ENCODE assay signal across 8 cellular contexts in genomic region chr17:58083491-58084316, GRCh38. TPM values are rescaled to one million over a fixed set of nuclear protein-coding genes. Genes with fewer than 3 reads are reported as not detected.
DNase-seq lines count a peak whose midpoint lies in the region; ATAC-seq and TF ChIP-seq lines count a peak whose summit lies in the region.

No MANE protein-coding gene starts in this region.

- TF ChIP-seq CTCF in HFF-Myc (IDR thresholded peaks at IDR 0.05; ENCODE audit: low read depth, low read length, missing control alignments): no peak

- H3K9me3 Mint-ChIP-seq in activated CD4-positive, alpha-beta memory T cell treated with anti-CD3 and anti-CD28 coated beads for 36 hours: no peaks in the 10 kb centered on the region
- no peaks in the 10 kb centered on the region for H3K9me3 Mint-ChIP-seq in effector memory CD8-positive, alpha-beta T cell

- peaks cover 34% of the 10 kb centered on the region for H3K4me1 ChIP-seq in mesodermal cell (ENCODE audit: control insufficient read depth, insufficient read depth, low read length, poor library complexity, severe bottlenecking)

- H3K4me3 ChIP-seq in HFF-Myc (replicated peaks; ENCODE audit: low read depth, low read length) (peak overlapping the region; percentile 88), mesodermal cell (ENCODE audit: extremely low read depth, insufficient read depth, low read length, poor library complexity, severe bottlenecking) (peak overlapping the region; percentile 90)

- H3K27ac Mint-ChIP-seq in activated CD4-positive, alpha-beta memory T cell treated with anti-CD3 and anti-CD28 coated beads for 36 hours: peak overlapping the region; percentile 81
- H3K27ac Mint-ChIP-seq in effector memory CD8-positive, alpha-beta T cell: peak overlapping the region; percentile 69 to 77

- no peaks in the 10 kb centered on the region for H3K9me3 ChIP-seq in mesodermal cell (ENCODE audit: control insufficient read depth, low read length)

- H3K36me3 Mint-ChIP-seq in activated CD4-positive, alpha-beta memory T cell treated with anti-CD3 and anti-CD28 coated beads for 36 hours: peaks cover 25% of the 10 kb centered on the region
- peaks cover 46% of the 10 kb centered on the region for H3K36me3 Mint-ChIP-seq in effector memory CD8-positive, alpha-beta T cell (ENCODE audit: insufficient read depth)

- peak overlapping the region; percentile 71 for H3K27ac ChIP-seq in mesodermal cell (ENCODE audit: low read depth, low read length, severe bottlenecking)

- POLR2A ChIA-PET in activated CD4-positive, alpha-beta memory T cell treated with anti-CD3 and anti-CD28 coated beads for 36 hours (lab: Charles Lee): interaction anchor here (0.5 to 1.8 kb wide), 6 partner anchors 77 to 547 kb away, joined by 3 to 21 read pairs (median 4); partner anchors contain the start of gene SRSF1

- DNase-seq in HFF-Myc (ENCODE audit: extremely low read depth, low read depth) (no peak), NCI-H1092 (lab: John Stamatoyannopoulos, UW) (peak; percentile 5), NCI-H128 (lab: John Stamatoyannopoulos, UW; ENCODE audit: unreplicated experiment) (no peak)
- peak; percentile 78 for DNase-seq in activated CD4-positive, alpha-beta memory T cell treated with anti-CD3 and anti-CD28 coated beads for 36 hours
- DNase-seq in effector memory CD8-positive, alpha-beta T cell: peak; percentile 64 to 68 (median 65)
- peak; percentile 55 to 60 for DNase-seq in stimulated activated CD8-positive, alpha-beta memory T cell treated with anti-CD3 and anti-CD28 coated beads, Interleukin-15, amount 100 ng/mL, for 48 hours (ENCODE audit: low read depth in 2 of 2)

- peak; percentile 75 for ATAC-seq in effector memory CD8-positive, alpha-beta T cell (replicated peaks)

- peak; percentile 44 for TF ChIP-seq POLR2A in GM15510 (IDR thresholded peaks at IDR 0.05; ENCODE audit: borderline replicate concordance, extremely low read depth, insufficient read length)

- intact Hi-C loops in activated CD4-positive, alpha-beta memory T cell treated with anti-CD3 and anti-CD28 coated beads for 36 hours (cut with micrococcal nuclease): loop anchor here (1.0 to 10.0 kb wide), 6 partner anchors 69 to 1021 kb away; partner anchors contain the start of genes MRPS23, SRSF1, SUPT4H1 and TRIM37

- CTCF ChIA-PET in activated CD4-positive, alpha-beta memory T cell treated with anti-CD3 and anti-CD28 coated beads for 36 hours (lab: Charles Lee): interaction anchor here (0.7 to 1.7 kb wide), 4 partner anchors 12 to 166 kb away, joined by 3 to 5 read pairs (median 4); partner anchors contain the start of gene SRSF1

- 0% methylated on average over 38 to 68 of the region's 92 CpGs for WGBS in mesodermal cell (ENCODE audit: insufficient coverage in 2 of 2), 2 experiments

- peaks cover 40% of the 10 kb centered on the region for H3K4me1 Mint-ChIP-seq in activated CD4-positive, alpha-beta memory T cell treated with anti-CD3 and anti-CD28 coated beads for 36 hours (ENCODE audit: low read depth)
- peaks cover 23 to 41% of the 10 kb centered on the region in 2 donors for H3K4me1 Mint-ChIP-seq in effector memory CD8-positive, alpha-beta T cell (ENCODE audit: low read depth in 2 of 2)

- H3K27me3 Mint-ChIP-seq in activated CD4-positive, alpha-beta memory T cell treated with anti-CD3 and anti-CD28 coated beads for 36 hours: no peaks in the 10 kb centered on the region
- no peaks in the 10 kb centered on the region for H3K27me3 Mint-ChIP-seq in effector memory CD8-positive, alpha-beta T cell

- peaks cover 42% of the 10 kb centered on the region for H3K36me3 ChIP-seq in mesodermal cell (ENCODE audit: control insufficient read depth, insufficient read depth, low read length)

- peak overlapping the region; percentile 84 for H3K4me3 Mint-ChIP-seq in activated CD4-positive, alpha-beta memory T cell treated with anti-CD3 and anti-CD28 coated beads for 36 hours
- H3K4me3 Mint-ChIP-seq in effector memory CD8-positive, alpha-beta T cell: peak overlapping the region; percentile 82 to 86

RNA-seq across cellular contexts. Expression of gene DYNLL2, which starts 0.5 kb away (rescaled TPM):
- total RNA-seq in activated CD4-positive, alpha-beta memory T cell treated with anti-CD3 and anti-CD28 coated beads for 36 hours: 10 to 100 TPM; 24.8 to 26.8 TPM
- polyA plus RNA-seq in mesodermal cell (2013, experiment 1 of 2): 23.0 TPM
- 20.7 TPM for polyA plus RNA-seq in mesodermal cell (2013, experiment 2 of 2)

Comparison
In these comparisons a context has a peak if more than half of its experiments do, and no peak if none do; other contexts are left out.
1. DNase-seq: peak in NCI-H1092 (single experiment), activated CD4-positive, alpha-beta memory T cell treated with anti-CD3 and anti-CD28 coated beads for 36 hours (single experiment), effector memory CD8-positive, alpha-beta T cell (3 of 3) and stimulated activated CD8-positive, alpha-beta memory T cell treated with anti-CD3 and anti-CD28 coated beads, Interleukin-15, amount 100 ng/mL, for 48 hours (2 of 2); none in HFF-Myc (single experiment) and NCI-H128 (single experiment).